In genomic region chr9:134059661-134060395, GRCh38 we compare ENCODE assay signal across 8 cellular contexts. TPM values are rescaled to one million over a fixed set of nuclear protein-coding genes. Genes with fewer than 3 reads are reported as not detected.
DNase-seq lines count a peak whose midpoint lies in the region; ATAC-seq lines count a peak whose summit lies in the region.

No MANE protein-coding gene starts in this region.

- peak overlapping the region; percentile 55 for H3K18ac ChIP-seq in trophoblast cell (ENCODE audit: low read length)

- H2BK120ac ChIP-seq in trophoblast cell (ENCODE audit: insufficient read depth, low read length, poor library complexity) = no peak overlapping the region

- peaks cover 31% of the 10 kb centered on the region for H3K4me1 ChIP-seq in CD4-positive, alpha-beta memory T cell (ENCODE audit: insufficient read depth, low read length)
- H3K4me1 ChIP-seq in trophoblast cell (ENCODE audit: control insufficient read depth in 1 of 2, insufficient read depth in 2 of 2, low read length in 2 of 2) = peaks cover 34 to 37% of the 10 kb centered on the region in 2 experiments

- no peak overlapping the region for H2BK5ac ChIP-seq in trophoblast cell (ENCODE audit: low read depth, low read length, poor library complexity)

- no peak overlapping the region for H3K23ac ChIP-seq in trophoblast cell (ENCODE audit: low read length)

- no peak overlapping the region for H3K14ac ChIP-seq in trophoblast cell (ENCODE audit: low read length)

- no CpG with 5 or more reads among the region's 17 CpGs for WGBS in trophoblast cell (ENCODE audit: extremely low coverage, insufficient coverage, insufficient read length)

- no peak overlapping the region for H2BK12ac ChIP-seq in trophoblast cell (ENCODE audit: low read length)

- H3K27ac ChIP-seq in CD4-positive, alpha-beta memory T cell (ENCODE audit: low read depth, low read length) = no peak overlapping the region
- H3K27ac ChIP-seq in trophoblast cell (ENCODE audit: low read depth, low read length) = no peak overlapping the region

- DNase-seq in CD4-positive, alpha-beta memory T cell = no peak
- no peak for DNase-seq in activated T-helper 1 cell treated with anti-CD3 and anti-CD28 coated beads, Interleukin-12 subunit alpha, Interleukin-12 subunit beta, Interleukin-2, Interleukin-4 antibody, amounts not matched to agents 30 ng/mL and 10 ng/mL and 1 ng/mL, durations not matched to agents 14 hours and 24 hours and 36 hours (ENCODE audit: low spot score)
- DNase-seq in trophoblast cell (peak in 1 of 2 donors; percentile 33), DMS153 treated with DMSO at 0.1 percent for 48 hours (lab: John Stamatoyannopoulos, UW; ENCODE audit: unreplicated experiment) (no peak)
- DNase-seq in activated CD4-positive, CD25-positive, alpha-beta regulatory T cell (lab: John Stamatoyannopoulos, UW) = no peak

- intact Hi-C loops in CD4-positive, alpha-beta memory T cell (cut with micrococcal nuclease) = loop anchor here (10.0 kb wide), 1 partner anchor 335 kb away; no protein-coding TSS in a partner anchor
- intact Hi-C loops in activated T-helper 1 cell treated with anti-CD3 and anti-CD28 coated beads, Interleukin-12 subunit alpha, Interleukin-12 subunit beta, Interleukin-2, Interleukin-4 antibody, amounts not matched to agents 30 ng/mL and 10 ng/mL and 1 ng/mL, durations not matched to agents 14 hours and 24 hours and 36 hours (cut with micrococcal nuclease) = no loop called here

- H3K9me3 ChIP-seq in CD4-positive, alpha-beta memory T cell (ENCODE audit: control insufficient read depth in 1 of 2, low read length in 2 of 2) = no peaks in the 10 kb centered on the region
- H3K9me3 ChIP-seq in trophoblast cell (ENCODE audit: insufficient read depth, low read depth, low read length) = peaks cover 2% of the 10 kb centered on the region

- no peaks in the 10 kb centered on the region for H3K36me3 ChIP-seq in CD4-positive, alpha-beta memory T cell (ENCODE audit: insufficient read depth, low read length)
- H3K36me3 ChIP-seq in trophoblast cell (ENCODE audit: control insufficient read depth in 1 of 2, insufficient read depth in 2 of 2, low read length in 2 of 2) = peaks cover 0 to 8% of the 10 kb centered on the region in 2 experiments

- ATAC-seq in GM19372 (IDR thresholded peaks at IDR 0.05; ENCODE audit: low read depth, unreplicated experiment) = peak; percentile 65
- peak; percentile 86 for ATAC-seq in HG03354 (IDR thresholded peaks at IDR 0.05; ENCODE audit: poor library complexity, severe bottlenecking, unreplicated experiment)
- no peak for ATAC-seq in HG03457 (IDR thresholded peaks at IDR 0.05; ENCODE audit: unreplicated experiment)

- H3K4me2 ChIP-seq in trophoblast cell (ENCODE audit: low read length) = no peak overlapping the region

- H3K79me1 ChIP-seq in trophoblast cell (ENCODE audit: low read length) = no peaks in the 10 kb centered on the region

- H3K79me2 ChIP-seq in trophoblast cell (ENCODE audit: control insufficient read depth, insufficient read depth, low read length, poor library complexity) = peaks cover 24% of the 10 kb centered on the region

- no peaks in the 10 kb centered on the region for H3K27me3 Mint-ChIP-seq in CD4-positive, alpha-beta memory T cell
- no peaks in the 10 kb centered on the region for H3K27me3 Mint-ChIP-seq in activated T-helper 1 cell treated with anti-CD3 and anti-CD28 coated beads, Interleukin-12 subunit alpha, Interleukin-12 subunit beta, Interleukin-2, Interleukin-4 antibody, amounts not matched to agents 30 ng/mL and 10 ng/mL and 1 ng/mL, durations not matched to agents 14 hours and 24 hours and 36 hours (ENCODE audit: insufficient read depth)

- no peak overlapping the region for H3K4me3 ChIP-seq in CD4-positive, alpha-beta memory T cell (ENCODE audit: low read length in 2 of 2)
- no peak overlapping the region for H3K4me3 ChIP-seq in trophoblast cell (ENCODE audit: low read depth, low read length)

- no peaks in the 10 kb centered on the region for H3K27me3 ChIP-seq in CD4-positive, alpha-beta memory T cell (ENCODE audit: insufficient read depth, low read length)
- H3K27me3 ChIP-seq in trophoblast cell (ENCODE audit: insufficient read depth, low read length) = no peaks in the 10 kb centered on the region

- H4K8ac ChIP-seq in trophoblast cell (ENCODE audit: low read depth, low read length) = no peak overlapping the region

- H3K9ac ChIP-seq in trophoblast cell (ENCODE audit: low read length) = no peak overlapping the region

- H3K9me3 Mint-ChIP-seq in CD4-positive, alpha-beta memory T cell = no peaks in the 10 kb centered on the region
- no peaks in the 10 kb centered on the region for H3K9me3 Mint-ChIP-seq in activated T-helper 1 cell treated with anti-CD3 and anti-CD28 coated beads, Interleukin-12 subunit alpha, Interleukin-12 subunit beta, Interleukin-2, Interleukin-4 antibody, amounts not matched to agents 30 ng/mL and 10 ng/mL and 1 ng/mL, durations not matched to agents 14 hours and 24 hours and 36 hours

- H3K4ac ChIP-seq in trophoblast cell (ENCODE audit: low read depth, low read length) = peak overlapping the region; percentile 23

- no peak overlapping the region for H4K12ac ChIP-seq in trophoblast cell (ENCODE audit: low read depth, low read length)

- H2AK5ac ChIP-seq in trophoblast cell (ENCODE audit: low read length) = no peak overlapping the region

- peak overlapping the region in 2 of 8 donors; percentile 9 to 35 for H3K4me3 Mint-ChIP-seq in CD4-positive, alpha-beta memory T cell
- no peak overlapping the region for H3K4me3 Mint-ChIP-seq in activated T-helper 1 cell treated with anti-CD3 and anti-CD28 coated beads, Interleukin-12 subunit alpha, Interleukin-12 subunit beta, Interleukin-2, Interleukin-4 antibody, amounts not matched to agents 30 ng/mL and 10 ng/mL and 1 ng/mL, durations not matched to agents 14 hours and 24 hours and 36 hours

- peak overlapping the region in 4 of 7 donors; percentile 47 to 79 (median 62) for H3K27ac Mint-ChIP-seq in CD4-positive, alpha-beta memory T cell
- peak overlapping the region; percentile 34 for H3K27ac Mint-ChIP-seq in activated T-helper 1 cell treated with anti-CD3 and anti-CD28 coated beads, Interleukin-12 subunit alpha, Interleukin-12 subunit beta, Interleukin-2, Interleukin-4 antibody, amounts not matched to agents 30 ng/mL and 10 ng/mL and 1 ng/mL, durations not matched to agents 14 hours and 24 hours and 36 hours

- H4K91ac ChIP-seq in trophoblast cell (ENCODE audit: low read depth, low read length) = no peak overlapping the region

- POLR2A ChIA-PET in CD4-positive, alpha-beta memory T cell (lab: Charles Lee; ENCODE audit: partially characterized antibody) = no interaction called here

- H3K36me3 Mint-ChIP-seq in CD4-positive, alpha-beta memory T cell = peaks cover 0 to 4% of the 10 kb centered on the region in 2 donors
- H3K36me3 Mint-ChIP-seq in activated T-helper 1 cell treated with anti-CD3 and anti-CD28 coated beads, Interleukin-12 subunit alpha, Interleukin-12 subunit beta, Interleukin-2, Interleukin-4 antibody, amounts not matched to agents 30 ng/mL and 10 ng/mL and 1 ng/mL, durations not matched to agents 14 hours and 24 hours and 36 hours (ENCODE audit: low read depth) = no peaks in the 10 kb centered on the region

- H2AFZ ChIP-seq in trophoblast cell (ENCODE audit: insufficient read depth, low read length, poor library complexity) = no peak overlapping the region

- peaks cover 18 to 60% (median 49%) of the 10 kb centered on the region in 4 donors for H3K4me1 Mint-ChIP-seq in CD4-positive, alpha-beta memory T cell
- H3K4me1 Mint-ChIP-seq in activated T-helper 1 cell treated with anti-CD3 and anti-CD28 coated beads, Interleukin-12 subunit alpha, Interleukin-12 subunit beta, Interleukin-2, Interleukin-4 antibody, amounts not matched to agents 30 ng/mL and 10 ng/mL and 1 ng/mL, durations not matched to agents 14 hours and 24 hours and 36 hours (ENCODE audit: low read depth) = no peaks in the 10 kb centered on the region

- CTCF ChIA-PET in CD4-positive, alpha-beta memory T cell (lab: Charles Lee; ENCODE audit: partially characterized antibody) = no interaction called here

RNA-seq across cellular contexts. Expression of gene BRD3, which starts 8.0 kb away (rescaled TPM):
- 10 to 100 TPM; 40.8 to 48.5 TPM for total RNA-seq in CD4-positive, alpha-beta memory T cell
- 10 to 100 TPM; 16.0 to 20.2 TPM for polyA plus RNA-seq in CD4-positive, alpha-beta memory T cell
- total RNA-seq in activated T-helper 1 cell treated with anti-CD3 and anti-CD28 coated beads, Interleukin-12 subunit alpha, Interleukin-12 subunit beta, Interleukin-2, Interleukin-4 antibody, amounts not matched to agents 30 ng/mL and 10 ng/mL and 1 ng/mL, durations not matched to agents 14 hours and 24 hours and 36 hours = 34.2 and 36.7 TPM in 2 replicates
- polyA plus RNA-seq in trophoblast cell (2013) = 16.3 and 17.4 TPM in 2 replicates

RNA-seq across cellular contexts. Expression of gene BRD3OS, which starts 34.5 kb away (rescaled TPM):
- total RNA-seq in CD4-positive, alpha-beta memory T cell = 10 to 100 TPM; 18.3 to 21.5 TPM
- polyA plus RNA-seq in CD4-positive, alpha-beta memory T cell = 10 to 100 TPM; 18.4 to 33.1 TPM
- 12.3 and 14.5 TPM in 2 replicates for total RNA-seq in activated T-helper 1 cell treated with anti-CD3 and anti-CD28 coated beads, Interleukin-12 subunit alpha, Interleukin-12 subunit beta, Interleukin-2, Interleukin-4 antibody, amounts not matched to agents 30 ng/mL and 10 ng/mL and 1 ng/mL, durations not matched to agents 14 hours and 24 hours and 36 hours
- 7.4 and 8.4 TPM in 2 replicates for polyA plus RNA-seq in trophoblast cell (2013)
